Comparison of ENCODE assay signal across 34 cellular contexts in the genomic region with DNA sequence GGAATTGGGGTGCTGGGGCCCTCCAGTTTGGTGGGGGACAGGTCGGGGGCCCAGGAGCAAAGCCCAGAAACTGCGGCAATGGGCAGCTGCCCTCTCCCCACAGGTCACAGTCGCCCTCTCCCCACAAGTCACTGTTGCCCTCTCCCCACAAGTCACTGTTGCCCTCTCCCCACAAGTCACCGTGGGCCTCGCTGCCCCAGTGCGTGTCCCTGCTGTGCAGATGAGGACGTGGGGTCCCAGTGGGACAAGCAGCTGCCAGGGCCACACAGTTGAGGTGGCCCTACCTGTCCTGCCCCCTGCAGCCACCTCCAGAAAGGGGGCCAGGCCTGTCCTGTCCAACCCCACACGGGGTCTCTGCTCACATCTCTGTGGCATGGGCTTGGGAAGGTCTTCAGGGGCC. TPM values are rescaled to one million over a fixed set of nuclear protein-coding genes. Genes with fewer than 3 reads are reported as not detected.
"Had no signal": no experiment of that assay in that cellular context is flagged by ENCODE, and none has a peak within 500 bp of the region (broad histone marks: within the 10 kb centered on the region; RNA-seq: fewer than 3 reads in every experiment).

No MANE protein-coding gene starts in this region.

- H2AFZ ChIP-seq: parathyroid adenoma had no signal

- H3K36me3 ChIP-seq: ovary, spleen, suprapubic skin, tibial artery, transverse colon, upper lobe of right lung, uterus had no signal

- H3K4me3 ChIP-seq: ovary, psoas muscle, skin epidermis, smooth muscle cell, spleen, suprapubic skin, testis, tibial artery, transverse colon, upper lobe of right lung, uterus had no signal

- H3K27me3 Mint-ChIP-seq: type B pancreatic cell had no signal

- H3K27me3 ChIP-seq: ovary, suprapubic skin, testis, transverse colon, upper lobe of right lung, uterus had no signal

- H3K9me3 Mint-ChIP-seq: natural killer cell treated with Interleukin-12 subunit alpha and Interleukin-12 subunit beta and Interleukin-15 and Interleukin-18, amount 100 ng/mL, for 72 hours; neural crest cell had no signal

- H3K4me2 ChIP-seq: smooth muscle cell had no signal

- H3K27ac ChIP-seq: ovary, parathyroid adenoma, psoas muscle, skin epidermis, spleen, suprapubic skin, testis, tibial artery, transverse colon, upper lobe of right lung, uterus had no signal

- H3K4me1 ChIP-seq: parathyroid adenoma, psoas muscle, testis, tibial artery, upper lobe of right lung, uterus had no signal

- H3K36me3 Mint-ChIP-seq: stimulated activated memory B cell treated with anti-CD40 and anti-IgM and Interleukin-4, amounts not matched to agents 10 μg/mL and 1 μg/mL and 100 μg/mL, for 72 hours had no signal

- H3K9me3 ChIP-seq: ovary, psoas muscle, suprapubic skin, testis, tibial artery, transverse colon, upper lobe of right lung, uterus had no signal

- H3K4me1 Mint-ChIP-seq: neural crest cell; stimulated activated memory B cell treated with anti-CD40 and anti-IgM and Interleukin-4, amounts not matched to agents 10 μg/mL and 1 μg/mL and 100 μg/mL, for 72 hours; stimulated activated naive CD8-positive, alpha-beta T cell treated with anti-CD3 and anti-CD28 coated beads, Interleukin-15, amount 100 ng/mL, for 72 hours had no signal

- DNase-seq: naive thymus-derived CD8-positive, alpha-beta T cell; nephron progenitor cell; occipital lobe; psoas muscle; spleen; stimulated activated CD4-positive, alpha-beta T cell treated with anti-CD3 and anti-CD28 coated beads, Interleukin-12 subunit alpha, Interleukin-12 subunit beta, amount 100 ng/mL, for 4 hours; stimulated activated CD4-positive, alpha-beta T cell treated with anti-CD3 and anti-CD28 coated beads, Interleukin-1b, Interleukin-23, amount 100 ng/mL, for 48 hours; stimulated activated CD4-positive, alpha-beta T cell treated with anti-CD3 and anti-CD28 coated beads, Interleukin-4, amount 100 ng/mL, for 1 hour; stimulated activated CD4-positive, alpha-beta T cell treated with anti-CD3 and anti-CD28 coated beads, Interleukin-4, amount 100 ng/mL, for 4 hours; stimulated activated CD8-positive, alpha-beta memory T cell treated with anti-CD3 and anti-CD28 coated beads, Interleukin-4, amount 100 ng/mL, for 48 hours; stimulated activated naive CD4-positive, alpha-beta T cell; stimulated activated naive CD8-positive, alpha-beta T cell treated with anti-CD3 and anti-CD28 coated beads, Interleukin-15, amount 100 ng/mL, for 72 hours; stimulated activated naive CD8-positive, alpha-beta T cell treated with anti-CD3 and anti-CD28 coated beads, Interleukin-15, Interleukin-2, amounts not matched to agents 100 U/mL and 50 U/mL, for 24 hours; substantia nigra; testis; tibial artery; transverse colon; upper lobe of right lung had no signal

- H3K4me3 Mint-ChIP-seq: naive thymus-derived CD8-positive, alpha-beta T cell; natural killer cell treated with Interleukin-12 subunit alpha and Interleukin-12 subunit beta and Interleukin-15 and Interleukin-18, amount 100 ng/mL, for 72 hours; nephron progenitor cell; neural crest cell; stimulated activated memory B cell treated with anti-CD40 and anti-IgM and Interleukin-4, amounts not matched to agents 10 μg/mL and 1 μg/mL and 100 μg/mL, for 72 hours; stimulated activated naive CD8-positive, alpha-beta T cell treated with anti-CD3 and anti-CD28 coated beads, Interleukin-15, amount 100 ng/mL, for 72 hours; type B pancreatic cell had no signal

- H3K27ac Mint-ChIP-seq: natural killer cell treated with Interleukin-12 subunit alpha and Interleukin-12 subunit beta and Interleukin-15 and Interleukin-18, amount 100 ng/mL, for 72 hours; nephron progenitor cell; progenitor cell of endocrine pancreas; stimulated activated memory B cell treated with anti-CD40 and anti-IgM and Interleukin-4, amounts not matched to agents 10 μg/mL and 1 μg/mL and 100 μg/mL, for 72 hours; stimulated activated naive CD8-positive, alpha-beta T cell treated with anti-CD3 and anti-CD28 coated beads, Interleukin-15, amount 100 ng/mL, for 72 hours; type B pancreatic cell had no signal

- H3K9ac ChIP-seq: parathyroid adenoma had no signal

RNA-seq across cellular contexts. Expression of gene AGXT, which starts 13.0 kb away (rescaled TPM):
- total RNA-seq: naive thymus-derived CD8-positive, alpha-beta T cell; natural killer cell treated with Interleukin-12 subunit alpha and Interleukin-12 subunit beta and Interleukin-15 and Interleukin-18, amount 100 ng/mL, for 72 hours; neural crest cell; occipital lobe; osteoblast; renal cortical epithelial cell; right cardiac atrium; sciatic nerve; smooth muscle cell; upper lobe of right lung; urinary bladder; uterus had no signal
- polyA plus RNA-seq: naive thymus-derived CD8-positive, alpha-beta T cell; smooth muscle cell had no signal

RNA-seq across cellular contexts. Expression of gene KIF1A, which starts 35.7 kb away (rescaled TPM):
- total RNA-seq: naive thymus-derived CD8-positive, alpha-beta T cell; osteoblast had no signal

RNA-seq across cellular contexts. Expression of gene MAB21L4, which starts 40.3 kb away (rescaled TPM):
- total RNA-seq: naive thymus-derived CD8-positive, alpha-beta T cell; natural killer cell treated with Interleukin-12 subunit alpha and Interleukin-12 subunit beta and Interleukin-15 and Interleukin-18, amount 100 ng/mL, for 72 hours; neural crest cell; occipital lobe; osteoblast; psoas muscle; right cardiac atrium; sciatic nerve; testis had no signal
- polyA plus RNA-seq: naive thymus-derived CD8-positive, alpha-beta T cell; psoas muscle; right cardiac atrium had no signal

RNA-seq across cellular contexts. Expression of gene CROCC2, which starts 50.5 kb away (rescaled TPM):
- total RNA-seq: naive thymus-derived CD8-positive, alpha-beta T cell; natural killer cell treated with Interleukin-12 subunit alpha and Interleukin-12 subunit beta and Interleukin-15 and Interleukin-18, amount 100 ng/mL, for 72 hours; neural crest cell; psoas muscle; smooth muscle cell; suprapubic skin; transverse colon; urinary bladder had no signal
- polyA plus RNA-seq: naive thymus-derived CD8-positive, alpha-beta T cell; right cardiac atrium; smooth muscle cell had no signal
